ENCODE assay signal across 28 cellular contexts in the genomic region with DNA sequence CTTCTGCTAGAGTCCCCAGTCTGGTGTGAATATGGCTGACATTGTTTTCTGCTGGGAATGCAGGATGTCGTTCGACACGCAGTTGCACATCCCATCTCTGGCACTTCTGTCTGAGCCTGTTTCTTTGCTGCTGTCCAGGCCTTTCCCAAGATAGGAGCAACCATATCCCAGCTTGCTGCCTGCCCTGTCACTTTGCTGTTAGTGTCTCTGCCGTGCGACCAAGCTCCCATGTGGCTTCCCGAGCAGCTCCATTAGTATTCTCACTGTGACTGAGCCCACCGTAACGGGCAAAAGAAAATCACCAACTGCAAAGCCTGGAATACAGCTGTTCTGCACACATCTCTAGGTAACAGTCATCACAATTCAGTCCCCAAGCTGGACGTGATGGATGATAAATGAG.
A peak's percentile ranks its signal among the peaks of the same experiment; 100 is the strongest.
DNase-seq lines count a peak whose midpoint lies in the region; ATAC-seq, FAIRE-seq and TF ChIP-seq lines count a peak whose summit lies in the region.
"Had no signal": no experiment of that assay in that cellular context is flagged by ENCODE, and none has a peak within 500 bp of the region (broad histone marks: within the 10 kb centered on the region; RNA-seq: fewer than 3 reads in every experiment).

No MANE protein-coding gene starts in this region.

- peak overlapping the region; percentile 86 for H3K27ac Mint-ChIP-seq in glutamatergic neuron (ENCODE audit: unreplicated experiment)
- H3K27ac Mint-ChIP-seq: activated CD8-positive, alpha-beta T cell treated with anti-CD3 and anti-CD28 coated beads, Interleukin-2, amount 10 ng/mL, durations not matched to agents 7 days and 5 days; activated naive CD8-positive, alpha-beta T cell treated with anti-CD3 and anti-CD28 coated beads, Interleukin-2, amount 50 U/mL, for 24 hours; T-helper 17 cell had no signal

- peak overlapping the region; percentile 2; the same call in 1 of the 2 replicates for H3K27ac ChIP-seq in SJCRH30
- H3K27ac ChIP-seq in parathyroid adenoma = no peak overlapping the region
- H3K27ac ChIP-seq: body of pancreas, lower lobe of right lung, right lobe of liver, SK-N-MC, thyroid gland had no signal

- peak overlapping the region; percentile 10 for H2AFZ ChIP-seq in parathyroid adenoma

- H3K9ac ChIP-seq in parathyroid adenoma = no peak overlapping the region

- H3K9me3 Mint-ChIP-seq in glutamatergic neuron (ENCODE audit: unreplicated experiment) = peaks cover 5% of the 10 kb centered on the region

- no peaks in the 10 kb centered on the region for H3K36me3 Mint-ChIP-seq in glutamatergic neuron (ENCODE audit: unreplicated experiment)
- H3K36me3 Mint-ChIP-seq: CD14-positive monocyte had no signal

- H3K36me3 ChIP-seq in SJCRH30 = no peaks in the 10 kb centered on the region
- H3K36me3 ChIP-seq in parathyroid adenoma (ENCODE audit: control insufficient read depth, insufficient read depth, low read length) = no peaks in the 10 kb centered on the region
- H3K36me3 ChIP-seq: lower lobe of right lung, right lobe of liver, thyroid gland had no signal

- H3K27me3 ChIP-seq in SJCRH30 (no peaks in the 10 kb centered on the region), parathyroid adenoma (ENCODE audit: control insufficient read depth, insufficient read depth, low read length) (no peaks in the 10 kb centered on the region)
- H3K27me3 ChIP-seq: body of pancreas, right lobe of liver, thyroid gland had no signal

- no peaks in the 10 kb centered on the region for H3K4me1 ChIP-seq in SJCRH30
- no peaks in the 10 kb centered on the region for H3K4me1 ChIP-seq in parathyroid adenoma
- H3K4me1 ChIP-seq: body of pancreas, lower lobe of right lung, right lobe of liver had no signal

- DNase-seq in GM12892 (ENCODE audit: insufficient read length) = no peak
- DNase-seq in SJCRH30 = peak; percentile 16 to 44
- DNase-seq in glutamatergic neuron = peak; percentile 56
- DNase-seq in AG08396 (ENCODE audit: low spot score) = no peak
- DNase-seq: activated CD8-positive, alpha-beta T cell treated with anti-CD3 and anti-CD28 coated beads, Interleukin-2, amount 10 ng/mL, durations not matched to agents 7 days and 5 days; activated effector memory CD4-positive, alpha-beta T cell treated with Interleukin-2 at 50 U/mL for 16 hours; activated naive CD8-positive, alpha-beta T cell treated with anti-CD3 and anti-CD28 coated beads, Interleukin-2, amount 50 U/mL, for 24 hours; activated T-cell treated with anti-CD3 and anti-CD28 coated beads for 4 hours; body of pancreas; Calu3; DND-41; effector memory CD4-positive, alpha-beta T cell; foreskin melanocyte; HCEC 1CT; lower lobe of right lung; NCI-H1105 treated with DMSO at 0.1 percent for 48 hours; NCI-H524; right lobe of liver; stimulated activated naive CD4-positive, alpha-beta T cell treated with Interleukin-2 at 50 U/mL for 16 hours; T-helper 17 cell; thyroid gland had no signal

- ATAC-seq in GM21529 (IDR thresholded peaks at IDR 0.05; ENCODE audit: unreplicated experiment) (no peak), GM18502 (IDR thresholded peaks at IDR 0.05; ENCODE audit: poor library complexity, unreplicated experiment) (no peak)
- ATAC-seq: activated CD8-positive, alpha-beta T cell treated with anti-CD3 and anti-CD28 coated beads, Interleukin-2, amount 10 ng/mL, durations not matched to agents 7 days and 5 days; activated naive CD8-positive, alpha-beta T cell treated with anti-CD3 and anti-CD28 coated beads, Interleukin-2, amount 50 U/mL, for 24 hours; body of pancreas; lower lobe of right lung; right lobe of liver; T-helper 17 cell had no signal

- TF ChIP-seq POLR2A in GM12892 (IDR thresholded peaks at IDR 0.05; ENCODE audit: low read depth, low read length) = no peak

- H3K4me1 Mint-ChIP-seq in glutamatergic neuron (ENCODE audit: low read depth, unreplicated experiment) = peaks cover 9% of the 10 kb centered on the region
- H3K4me1 Mint-ChIP-seq: activated naive CD8-positive, alpha-beta T cell treated with anti-CD3 and anti-CD28 coated beads, Interleukin-2, amount 50 U/mL, for 24 hours; CD14-positive monocyte had no signal

- peak; percentile 54 for FAIRE-seq in GM12892 (lab: Jason Lieb, UNC)
- FAIRE-seq: GM12891, RCC 7860 had no signal

- peak overlapping the region; percentile 38 for H3K4me3 Mint-ChIP-seq in glutamatergic neuron (ENCODE audit: unreplicated experiment)
- H3K4me3 Mint-ChIP-seq: activated CD8-positive, alpha-beta T cell treated with anti-CD3 and anti-CD28 coated beads, Interleukin-2, amount 10 ng/mL, durations not matched to agents 7 days and 5 days; activated naive CD8-positive, alpha-beta T cell treated with anti-CD3 and anti-CD28 coated beads, Interleukin-2, amount 50 U/mL, for 24 hours; CD14-positive monocyte; T-helper 17 cell had no signal

- peaks cover 2% of the 10 kb centered on the region for H3K27me3 Mint-ChIP-seq in glutamatergic neuron (ENCODE audit: unreplicated experiment)
- H3K27me3 Mint-ChIP-seq: activated naive CD8-positive, alpha-beta T cell treated with anti-CD3 and anti-CD28 coated beads, Interleukin-2, amount 50 U/mL, for 24 hours had no signal

- no peak overlapping the region for H3K4me2 ChIP-seq in parathyroid adenoma (ENCODE audit: low read length)

- H3K4me3 ChIP-seq in SJCRH30 = peak overlapping the region; percentile 37
- H3K4me3 ChIP-seq in parathyroid adenoma (ENCODE audit: low read depth, low read length) = no peak overlapping the region
- H3K4me3 ChIP-seq: body of pancreas, lower lobe of right lung, right lobe of liver, SK-N-MC, thyroid gland had no signal

- H3K79me2 ChIP-seq in parathyroid adenoma = no peaks in the 10 kb centered on the region

- no peaks in the 10 kb centered on the region for H3K9me3 ChIP-seq in SJCRH30 (replicated peaks)
- H3K9me3 ChIP-seq in parathyroid adenoma (ENCODE audit: control insufficient read depth, low read length) = no peaks in the 10 kb centered on the region
- H3K9me3 ChIP-seq: body of pancreas, lower lobe of right lung, right lobe of liver, thyroid gland had no signal

- TF ChIP-seq CTCF in glutamatergic neuron (IDR thresholded peaks at IDR 0.05; ENCODE audit: partially characterized antibody, unreplicated experiment) (no peak), parathyroid adenoma (IDR thresholded peaks at IDR 0.05) (no peak)

Comparison
In these comparisons a context has a peak if more than half of its experiments do, and no peak if none do; other contexts are left out.
1. DNase-seq: peak in SJCRH30 (2 of 2) and glutamatergic neuron (single experiment); none in GM12892 (single experiment) and AG08396 (single experiment).